In genomic region chr10:32954080-32954479, GRCh38 we compare ENCODE assay signal across 9 cellular contexts. TPM values are rescaled to one million over a fixed set of nuclear protein-coding genes. Genes with fewer than 3 reads are reported as not detected.
DNase-seq lines count a peak whose midpoint lies in the region; ATAC-seq and TF ChIP-seq lines count a peak whose summit lies in the region.
"Had no signal": no experiment of that assay in that cellular context is flagged by ENCODE, and none has a peak within 500 bp of the region (broad histone marks: within the 10 kb centered on the region; RNA-seq: fewer than 3 reads in every experiment).

No MANE protein-coding gene starts in this region.

- DNase-seq in CD4-positive, alpha-beta memory T cell, result peak in 1 of 5 donors; percentile 45
- DNase-seq in Karpas-422 (peak; percentile 65), coronary artery (ENCODE audit: low spot score) (no peak), adrenal gland (no peak)
- DNase-seq: hippocampal formation had no signal

- peak overlapping the region; percentile 85 to 96 (median 89) for H3K4me3 Mint-ChIP-seq in CD4-positive, alpha-beta memory T cell
- H3K4me3 Mint-ChIP-seq in nephron, result peak overlapping the region; percentile 4 to 31 (median 22)

- H3K4me3 ChIP-seq in CD4-positive, alpha-beta memory T cell (ENCODE audit: low read length in 2 of 2), result peak overlapping the region; percentile 39 to 80
- H3K4me3 ChIP-seq in Karpas-422 (ENCODE audit: low read length) (peak overlapping the region; percentile 84), coronary artery (peak overlapping the region; percentile 97), adrenal gland (no peak overlapping the region)

- peak overlapping the region; percentile 69 for H3K27ac ChIP-seq in CD4-positive, alpha-beta memory T cell (ENCODE audit: low read depth, low read length)
- H3K27ac ChIP-seq in Karpas-422 (ENCODE audit: low read length) (peak overlapping the region; percentile 93), coronary artery (peak overlapping the region in 1 of 2 donors; percentile 54), adrenal gland (peak overlapping the region in 1 of 5 donors; percentile 24)

- no peaks in the 10 kb centered on the region for H3K9me3 ChIP-seq in CD4-positive, alpha-beta memory T cell (ENCODE audit: control insufficient read depth in 1 of 2, low read length in 2 of 2)
- H3K9me3 ChIP-seq in Karpas-422 (ENCODE audit: low read length) (no peaks in the 10 kb centered on the region), adrenal gland (replicated peaks in 1 of 3) (no peaks in the 10 kb centered on the region)

- peaks cover 70% of the 10 kb centered on the region for H3K4me1 ChIP-seq in CD4-positive, alpha-beta memory T cell (ENCODE audit: insufficient read depth, low read length)
- peaks cover 77% of the 10 kb centered on the region for H3K4me1 ChIP-seq in Karpas-422 (ENCODE audit: low read length)
- H3K4me1 ChIP-seq in adrenal gland (replicated peaks in 1 of 2), result peaks cover 55 to 79% of the 10 kb centered on the region in 2 donors

- no peak overlapping the region for H2AFZ ChIP-seq in Karpas-422 (ENCODE audit: low read length)

- H3K9me2 ChIP-seq in Karpas-422 (replicated peaks; ENCODE audit: insufficient read depth, low read length), result no peaks in the 10 kb centered on the region

- no peak for TF ChIP-seq CTCF in coronary artery (IDR thresholded peaks at IDR 0.05)
- no peak for TF ChIP-seq CTCF in nephron (IDR thresholded peaks at IDR 0.05; ENCODE audit: unreplicated experiment in 3 of 3)
- no peak for TF ChIP-seq CTCF in adrenal gland (IDR thresholded peaks at IDR 0.05)

- CTCF ChIA-PET in CD4-positive, alpha-beta memory T cell (lab: Charles Lee; ENCODE audit: partially characterized antibody), result interaction anchor here (0.7 to 5.3 kb wide), 5 partner anchors 28 to 162 kb away, joined by 3 to 25 read pairs (median 5); no protein-coding TSS in a partner anchor

- H3K36me3 Mint-ChIP-seq in CD4-positive, alpha-beta memory T cell, result peaks cover 28 to 56% of the 10 kb centered on the region in 2 donors
- H3K36me3 Mint-ChIP-seq in nephron (ENCODE audit: low read depth), result peaks cover 2% of the 10 kb centered on the region

- H3K27ac Mint-ChIP-seq in CD4-positive, alpha-beta memory T cell, result peak overlapping the region; percentile 88 to 92 (median 91)
- peak overlapping the region in 1 of 3 experiments; percentile 14 for H3K27ac Mint-ChIP-seq in nephron

- H3K4me1 Mint-ChIP-seq in CD4-positive, alpha-beta memory T cell, result peaks cover 56 to 70% (median 63%) of the 10 kb centered on the region in 4 donors
- H3K4me1 Mint-ChIP-seq in nephron, result peaks cover 66% of the 10 kb centered on the region

- H4K20me1 ChIP-seq in Karpas-422 (ENCODE audit: insufficient read depth, low read depth, low read length), result peaks cover 60% of the 10 kb centered on the region

- H3K9me3 Mint-ChIP-seq in CD4-positive, alpha-beta memory T cell, result no peaks in the 10 kb centered on the region
- H3K9me3 Mint-ChIP-seq in nephron, result no peaks in the 10 kb centered on the region

- H3K36me3 ChIP-seq in CD4-positive, alpha-beta memory T cell (ENCODE audit: insufficient read depth, low read length), result no peaks in the 10 kb centered on the region
- H3K36me3 ChIP-seq in Karpas-422 (ENCODE audit: insufficient read depth, low read length) (peaks cover 46% of the 10 kb centered on the region), adrenal gland (replicated peaks in 1 of 2) (no peaks in the 10 kb centered on the region)

- no peaks in the 10 kb centered on the region for H3K27me3 Mint-ChIP-seq in CD4-positive, alpha-beta memory T cell
- no peaks in the 10 kb centered on the region for H3K27me3 Mint-ChIP-seq in nephron (ENCODE audit: low read depth)

- H3K4me2 ChIP-seq in Karpas-422 (ENCODE audit: low read depth, low read length, poor library complexity, severe bottlenecking), result peak overlapping the region; percentile 82

- peaks cover 94% of the 10 kb centered on the region for H3K79me2 ChIP-seq in Karpas-422 (ENCODE audit: low read length)

- intact Hi-C loops in CD4-positive, alpha-beta memory T cell (cut with micrococcal nuclease), result loop anchor here (2.0 kb wide), 2 partner anchors 15 to 157 kb away; no protein-coding TSS in a partner anchor
- intact Hi-C loops in adrenal gland (cut with DNase I), result no loop called here

- POLR2A ChIA-PET in CD4-positive, alpha-beta memory T cell (lab: Charles Lee; ENCODE audit: partially characterized antibody), result interaction anchor here (0.6 to 10.4 kb wide), 17 partner anchors 10 to 200 kb away, joined by 3 to 131 read pairs (median 6); no protein-coding TSS in a partner anchor

- peak overlapping the region; percentile 95 for H3K9ac ChIP-seq in Karpas-422 (ENCODE audit: low read length)

- no peaks in the 10 kb centered on the region for H3K27me3 ChIP-seq in CD4-positive, alpha-beta memory T cell (ENCODE audit: insufficient read depth, low read length)
- H3K27me3 ChIP-seq in Karpas-422 (ENCODE audit: low read length), result no peaks in the 10 kb centered on the region
- H3K27me3 ChIP-seq in adrenal gland, result no peaks in the 10 kb centered on the region

- ATAC-seq in HG03442 (IDR thresholded peaks at IDR 0.05; ENCODE audit: unreplicated experiment) (no peak), GM19328 (IDR thresholded peaks at IDR 0.05; ENCODE audit: unreplicated experiment) (no peak), GM21529 (IDR thresholded peaks at IDR 0.05; ENCODE audit: unreplicated experiment) (no peak)

- TF ChIP-seq POLR2A in adrenal gland (IDR thresholded peaks at IDR 0.05), result no peak

RNA-seq across cellular contexts. Expression of gene ITGB1, which starts 4.0 kb away (rescaled TPM):
- 100 to 1,000 TPM; 420 to 435 TPM for total RNA-seq in CD4-positive, alpha-beta memory T cell
- 100 to 1,000 TPM; 634 to 758 TPM for polyA plus RNA-seq in CD4-positive, alpha-beta memory T cell
- 526 and 559 TPM in 2 replicates for total RNA-seq in Karpas-422 (2014; rRNA removed; shearing (Covaris generic); ENCODE audit: low replicate concordance)
- total RNA-seq in adrenal gland, result 100 to 1,000 TPM; 288 to 803 (median 331) TPM
- polyA plus RNA-seq in adrenal gland, result 100 to 1,000 TPM in 2 of 3 donors, 10 to 100 TPM in 1; 93.3 to 400 (median 105) TPM

Comparison
In these comparisons a context has a peak if more than half of its experiments do, and no peak if none do; other contexts are left out.
1. H3K4me3 ChIP-seq: peak in CD4-positive, alpha-beta memory T cell (2 of 2), Karpas-422 (single experiment) and coronary artery (single experiment); none in adrenal gland (0 of 4).